1 cellular context compared by ENCODE assay signal in the genomic region with DNA sequence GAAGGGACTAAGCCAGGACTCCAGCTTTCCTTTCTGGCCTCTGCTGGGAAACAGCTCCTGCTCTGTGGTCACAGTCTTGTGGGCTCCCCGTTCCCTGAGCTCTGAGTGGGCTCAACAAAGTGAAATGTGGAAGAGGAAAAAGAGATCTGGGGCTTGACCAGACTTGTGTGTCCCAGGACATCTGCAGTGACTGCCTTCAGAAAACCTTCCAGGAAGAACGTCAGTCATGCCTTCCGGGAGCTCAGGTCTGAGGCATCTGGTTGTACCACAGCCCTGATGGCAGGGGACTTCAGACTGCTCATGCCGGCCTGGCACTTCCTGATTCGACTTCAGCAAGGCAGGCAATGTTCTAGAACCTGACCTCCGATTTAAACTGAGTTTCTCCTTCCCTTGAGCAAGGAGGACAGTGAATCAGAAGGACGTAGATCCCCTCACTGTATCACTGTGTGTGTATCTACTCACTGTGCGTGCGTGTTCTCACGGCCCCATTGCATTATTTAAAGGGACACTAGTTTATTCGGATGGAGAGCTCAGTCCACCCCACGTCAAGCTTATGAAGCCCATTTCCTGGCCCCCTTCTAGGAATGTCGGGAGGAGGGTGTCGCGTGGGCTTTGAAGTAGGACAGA.
A peak's percentile ranks its signal among the peaks of the same experiment; 100 is the strongest.
TF ChIP-seq lines count a peak whose summit lies in the region.

No MANE protein-coding gene starts in this region.

TF ChIP-seq in HepG2, 621 proteins besides CTCF, POLR2A, EP300 and RAD21 (continued from another document and continues in another):
- TF ChIP-seq, protein P1, sequence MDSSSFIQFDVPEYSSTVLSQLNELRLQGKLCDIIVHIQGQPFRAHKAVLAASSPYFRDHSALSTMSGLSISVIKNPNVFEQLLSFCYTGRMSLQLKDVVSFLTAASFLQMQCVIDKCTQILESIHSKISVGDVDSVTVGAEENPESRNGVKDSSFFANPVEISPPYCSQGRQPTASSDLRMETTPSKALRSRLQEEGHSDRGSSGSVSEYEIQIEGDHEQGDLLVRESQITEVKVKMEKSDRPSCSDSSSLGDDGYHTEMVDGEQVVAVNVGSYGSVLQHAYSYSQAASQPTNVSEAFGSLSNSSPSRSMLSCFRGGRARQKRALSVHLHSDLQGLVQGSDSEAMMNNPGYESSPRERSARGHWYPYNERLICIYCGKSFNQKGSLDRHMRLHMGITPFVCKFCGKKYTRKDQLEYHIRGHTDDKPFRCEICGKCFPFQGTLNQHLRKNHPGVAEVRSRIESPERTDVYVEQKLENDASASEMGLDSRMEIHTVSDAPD (CRISPR knock-in tag; IDR thresholded peaks at IDR 0.05): no peak
- TF ChIP-seq HOXA5 (CRISPR knock-in tag; IDR thresholded peaks at IDR 0.05) (no peak), ZMYM3 (CRISPR knock-in tag; IDR thresholded peaks at IDR 0.05) (peak; percentile 53; the same call in 1 of the 2 replicates), KLF13 (CRISPR knock-in tag; IDR thresholded peaks at IDR 0.05) (no peak), MTF1 (CRISPR knock-in tag; IDR thresholded peaks at IDR 0.05) (no peak), SIX1 (CRISPR knock-in tag; IDR thresholded peaks at IDR 0.05; ENCODE audit: borderline replicate concordance) (no peak), DPF2 (CRISPR knock-in tag; IDR thresholded peaks at IDR 0.05; ENCODE audit: borderline replicate concordance, low read depth) (no peak), RAD51 (IDR thresholded peaks at IDR 0.05; ENCODE audit: borderline replicate concordance) (no peak), FOXP1 (IDR thresholded peaks at IDR 0.05) (no peak), FOXP1 (CRISPR knock-in tag; IDR thresholded peaks at IDR 0.05) (no peak), FIP1L1 (IDR thresholded peaks at IDR 0.05; ENCODE audit: borderline replicate concordance, insufficient read depth, low read depth, low read length) (no peak), RARA (CRISPR knock-in tag; IDR thresholded peaks at IDR 0.05) (no peak), FOXM1 (CRISPR knock-in tag; IDR thresholded peaks at IDR 0.05) (no peak), TAF1 (CRISPR knock-in tag; IDR thresholded peaks at IDR 0.05) (peak; percentile 50; the same call in 1 of the 2 replicates), ATRX (CRISPR knock-in tag; IDR thresholded peaks at IDR 0.05; ENCODE audit: borderline replicate concordance) (no peak), ZNF598 (CRISPR knock-in tag; IDR thresholded peaks at IDR 0.05; ENCODE audit: borderline replicate concordance) (no peak), ZFP36L1 (CRISPR knock-in tag; IDR thresholded peaks at IDR 0.05) (0 out of 2 replicates have a peak, but pooled peaks have one; percentile 53), SCMH1 (CRISPR knock-in tag; IDR thresholded peaks at IDR 0.05; ENCODE audit: borderline replicate concordance) (no peak), ZNF33B (CRISPR knock-in tag; IDR thresholded peaks at IDR 0.05) (no peak), PHF21A (CRISPR knock-in tag; IDR thresholded peaks at IDR 0.05) (peak; percentile 31; the same call in 1 of the 2 replicates), SAP130 (CRISPR knock-in tag; IDR thresholded peaks at IDR 0.05; ENCODE audit: low read depth) (peak; percentile 53), RFXANK (CRISPR knock-in tag; IDR thresholded peaks at IDR 0.05) (no peak), AHR (CRISPR knock-in tag; IDR thresholded peaks at IDR 0.05) (no peak), ZNF672 (CRISPR knock-in tag; IDR thresholded peaks at IDR 0.05) (no peak)
- TF ChIP-seq, protein P2, sequence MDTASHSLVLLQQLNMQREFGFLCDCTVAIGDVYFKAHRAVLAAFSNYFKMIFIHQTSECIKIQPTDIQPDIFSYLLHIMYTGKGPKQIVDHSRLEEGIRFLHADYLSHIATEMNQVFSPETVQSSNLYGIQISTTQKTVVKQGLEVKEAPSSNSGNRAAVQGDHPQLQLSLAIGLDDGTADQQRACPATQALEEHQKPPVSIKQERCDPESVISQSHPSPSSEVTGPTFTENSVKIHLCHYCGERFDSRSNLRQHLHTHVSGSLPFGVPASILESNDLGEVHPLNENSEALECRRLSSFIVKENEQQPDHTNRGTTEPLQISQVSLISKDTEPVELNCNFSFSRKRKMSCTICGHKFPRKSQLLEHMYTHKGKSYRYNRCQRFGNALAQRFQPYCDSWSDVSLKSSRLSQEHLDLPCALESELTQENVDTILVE (CRISPR knock-in tag; IDR thresholded peaks at IDR 0.05): no peak
- TF ChIP-seq, protein P3, sequence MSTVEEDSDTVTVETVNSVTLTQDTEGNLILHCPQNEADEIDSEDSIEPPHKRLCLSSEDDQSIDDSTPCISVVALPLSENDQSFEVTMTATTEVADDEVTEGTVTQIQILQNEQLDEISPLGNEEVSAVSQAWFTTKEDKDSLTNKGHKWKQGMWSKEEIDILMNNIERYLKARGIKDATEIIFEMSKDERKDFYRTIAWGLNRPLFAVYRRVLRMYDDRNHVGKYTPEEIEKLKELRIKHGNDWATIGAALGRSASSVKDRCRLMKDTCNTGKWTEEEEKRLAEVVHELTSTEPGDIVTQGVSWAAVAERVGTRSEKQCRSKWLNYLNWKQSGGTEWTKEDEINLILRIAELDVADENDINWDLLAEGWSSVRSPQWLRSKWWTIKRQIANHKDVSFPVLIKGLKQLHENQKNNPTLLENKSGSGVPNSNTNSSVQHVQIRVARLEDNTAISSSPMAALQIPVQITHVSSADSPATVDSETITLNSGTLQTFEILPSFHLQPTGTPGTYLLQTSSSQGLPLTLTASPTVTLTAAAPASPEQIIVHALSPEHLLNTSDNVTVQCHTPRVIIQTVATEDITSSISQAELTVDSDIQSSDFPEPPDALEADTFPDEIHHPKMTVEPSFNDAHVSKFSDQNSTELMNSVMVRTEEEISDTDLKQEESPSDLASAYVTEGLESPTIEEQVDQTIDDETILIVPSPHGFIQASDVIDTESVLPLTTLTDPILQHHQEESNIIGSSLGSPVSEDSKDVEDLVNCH (CRISPR knock-in tag; IDR thresholded peaks at IDR 0.05): no peak
- TF ChIP-seq, protein P4, sequence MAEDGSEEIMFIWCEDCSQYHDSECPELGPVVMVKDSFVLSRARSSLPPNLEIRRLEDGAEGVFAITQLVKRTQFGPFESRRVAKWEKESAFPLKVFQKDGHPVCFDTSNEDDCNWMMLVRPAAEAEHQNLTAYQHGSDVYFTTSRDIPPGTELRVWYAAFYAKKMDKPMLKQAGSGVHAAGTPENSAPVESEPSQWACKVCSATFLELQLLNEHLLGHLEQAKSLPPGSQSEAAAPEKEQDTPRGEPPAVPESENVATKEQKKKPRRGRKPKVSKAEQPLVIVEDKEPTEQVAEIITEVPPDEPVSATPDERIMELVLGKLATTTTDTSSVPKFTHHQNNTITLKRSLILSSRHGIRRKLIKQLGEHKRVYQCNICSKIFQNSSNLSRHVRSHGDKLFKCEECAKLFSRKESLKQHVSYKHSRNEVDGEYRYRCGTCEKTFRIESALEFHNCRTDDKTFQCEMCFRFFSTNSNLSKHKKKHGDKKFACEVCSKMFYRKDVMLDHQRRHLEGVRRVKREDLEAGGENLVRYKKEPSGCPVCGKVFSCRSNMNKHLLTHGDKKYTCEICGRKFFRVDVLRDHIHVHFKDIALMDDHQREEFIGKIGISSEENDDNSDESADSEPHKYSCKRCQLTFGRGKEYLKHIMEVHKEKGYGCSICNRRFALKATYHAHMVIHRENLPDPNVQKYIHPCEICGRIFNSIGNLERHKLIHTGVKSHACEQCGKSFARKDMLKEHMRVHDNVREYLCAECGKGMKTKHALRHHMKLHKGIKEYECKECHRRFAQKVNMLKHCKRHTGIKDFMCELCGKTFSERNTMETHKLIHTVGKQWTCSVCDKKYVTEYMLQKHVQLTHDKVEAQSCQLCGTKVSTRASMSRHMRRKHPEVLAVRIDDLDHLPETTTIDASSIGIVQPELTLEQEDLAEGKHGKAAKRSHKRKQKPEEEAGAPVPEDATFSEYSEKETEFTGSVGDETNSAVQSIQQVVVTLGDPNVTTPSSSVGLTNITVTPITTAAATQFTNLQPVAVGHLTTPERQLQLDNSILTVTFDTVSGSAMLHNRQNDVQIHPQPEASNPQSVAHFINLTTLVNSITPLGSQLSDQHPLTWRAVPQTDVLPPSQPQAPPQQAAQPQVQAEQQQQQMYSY (CRISPR knock-in tag; IDR thresholded peaks at IDR 0.05): no peak
- TF ChIP-seq, protein P5, sequence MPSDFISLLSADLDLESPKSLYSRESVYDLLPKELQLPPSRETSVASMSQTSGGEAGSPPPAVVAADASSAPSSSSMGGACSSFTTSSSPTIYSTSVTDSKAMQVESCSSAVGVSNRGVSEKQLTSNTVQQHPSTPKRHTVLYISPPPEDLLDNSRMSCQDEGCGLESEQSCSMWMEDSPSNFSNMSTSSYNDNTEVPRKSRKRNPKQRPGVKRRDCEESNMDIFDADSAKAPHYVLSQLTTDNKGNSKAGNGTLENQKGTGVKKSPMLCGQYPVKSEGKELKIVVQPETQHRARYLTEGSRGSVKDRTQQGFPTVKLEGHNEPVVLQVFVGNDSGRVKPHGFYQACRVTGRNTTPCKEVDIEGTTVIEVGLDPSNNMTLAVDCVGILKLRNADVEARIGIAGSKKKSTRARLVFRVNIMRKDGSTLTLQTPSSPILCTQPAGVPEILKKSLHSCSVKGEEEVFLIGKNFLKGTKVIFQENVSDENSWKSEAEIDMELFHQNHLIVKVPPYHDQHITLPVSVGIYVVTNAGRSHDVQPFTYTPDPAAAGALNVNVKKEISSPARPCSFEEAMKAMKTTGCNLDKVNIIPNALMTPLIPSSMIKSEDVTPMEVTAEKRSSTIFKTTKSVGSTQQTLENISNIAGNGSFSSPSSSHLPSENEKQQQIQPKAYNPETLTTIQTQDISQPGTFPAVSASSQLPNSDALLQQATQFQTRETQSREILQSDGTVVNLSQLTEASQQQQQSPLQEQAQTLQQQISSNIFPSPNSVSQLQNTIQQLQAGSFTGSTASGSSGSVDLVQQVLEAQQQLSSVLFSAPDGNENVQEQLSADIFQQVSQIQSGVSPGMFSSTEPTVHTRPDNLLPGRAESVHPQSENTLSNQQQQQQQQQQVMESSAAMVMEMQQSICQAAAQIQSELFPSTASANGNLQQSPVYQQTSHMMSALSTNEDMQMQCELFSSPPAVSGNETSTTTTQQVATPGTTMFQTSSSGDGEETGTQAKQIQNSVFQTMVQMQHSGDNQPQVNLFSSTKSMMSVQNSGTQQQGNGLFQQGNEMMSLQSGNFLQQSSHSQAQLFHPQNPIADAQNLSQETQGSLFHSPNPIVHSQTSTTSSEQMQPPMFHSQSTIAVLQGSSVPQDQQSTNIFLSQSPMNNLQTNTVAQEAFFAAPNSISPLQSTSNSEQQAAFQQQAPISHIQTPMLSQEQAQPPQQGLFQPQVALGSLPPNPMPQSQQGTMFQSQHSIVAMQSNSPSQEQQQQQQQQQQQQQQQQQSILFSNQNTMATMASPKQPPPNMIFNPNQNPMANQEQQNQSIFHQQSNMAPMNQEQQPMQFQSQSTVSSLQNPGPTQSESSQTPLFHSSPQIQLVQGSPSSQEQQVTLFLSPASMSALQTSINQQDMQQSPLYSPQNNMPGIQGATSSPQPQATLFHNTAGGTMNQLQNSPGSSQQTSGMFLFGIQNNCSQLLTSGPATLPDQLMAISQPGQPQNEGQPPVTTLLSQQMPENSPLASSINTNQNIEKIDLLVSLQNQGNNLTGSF (CRISPR knock-in tag; IDR thresholded peaks at IDR 0.05): no peak
- TF ChIP-seq, protein P6, sequence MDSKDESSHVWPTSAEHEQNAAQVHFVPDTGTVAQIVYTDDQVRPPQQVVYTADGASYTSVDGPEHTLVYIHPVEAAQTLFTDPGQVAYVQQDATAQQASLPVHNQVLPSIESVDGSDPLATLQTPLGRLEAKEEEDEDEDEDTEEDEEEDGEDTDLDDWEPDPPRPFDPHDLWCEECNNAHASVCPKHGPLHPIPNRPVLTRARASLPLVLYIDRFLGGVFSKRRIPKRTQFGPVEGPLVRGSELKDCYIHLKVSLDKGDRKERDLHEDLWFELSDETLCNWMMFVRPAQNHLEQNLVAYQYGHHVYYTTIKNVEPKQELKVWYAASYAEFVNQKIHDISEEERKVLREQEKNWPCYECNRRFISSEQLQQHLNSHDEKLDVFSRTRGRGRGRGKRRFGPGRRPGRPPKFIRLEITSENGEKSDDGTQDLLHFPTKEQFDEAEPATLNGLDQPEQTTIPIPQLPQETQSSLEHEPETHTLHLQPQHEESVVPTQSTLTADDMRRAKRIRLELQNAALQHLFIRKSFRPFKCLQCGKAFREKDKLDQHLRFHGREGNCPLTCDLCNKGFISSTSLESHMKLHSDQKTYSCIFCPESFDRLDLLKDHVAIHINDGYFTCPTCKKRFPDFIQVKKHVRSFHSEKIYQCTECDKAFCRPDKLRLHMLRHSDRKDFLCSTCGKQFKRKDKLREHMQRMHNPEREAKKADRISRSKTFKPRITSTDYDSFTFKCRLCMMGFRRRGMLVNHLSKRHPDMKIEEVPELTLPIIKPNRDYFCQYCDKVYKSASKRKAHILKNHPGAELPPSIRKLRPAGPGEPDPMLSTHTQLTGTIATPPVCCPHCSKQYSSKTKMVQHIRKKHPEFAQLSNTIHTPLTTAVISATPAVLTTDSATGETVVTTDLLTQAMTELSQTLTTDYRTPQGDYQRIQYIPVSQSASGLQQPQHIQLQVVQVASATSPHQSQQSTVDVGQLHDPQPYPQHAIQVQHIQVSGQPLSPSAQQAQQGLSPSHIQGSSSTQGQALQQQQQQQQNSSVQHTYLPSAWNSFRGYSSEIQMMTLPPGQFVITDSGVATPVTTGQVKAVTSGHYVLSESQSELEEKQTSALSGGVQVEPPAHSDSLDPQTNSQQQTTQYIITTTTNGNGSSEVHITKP (CRISPR knock-in tag; IDR thresholded peaks at IDR 0.05; ENCODE audit: low read depth): peak; percentile 85; the same call in 1 of the 2 replicates
- TF ChIP-seq, protein P7, sequence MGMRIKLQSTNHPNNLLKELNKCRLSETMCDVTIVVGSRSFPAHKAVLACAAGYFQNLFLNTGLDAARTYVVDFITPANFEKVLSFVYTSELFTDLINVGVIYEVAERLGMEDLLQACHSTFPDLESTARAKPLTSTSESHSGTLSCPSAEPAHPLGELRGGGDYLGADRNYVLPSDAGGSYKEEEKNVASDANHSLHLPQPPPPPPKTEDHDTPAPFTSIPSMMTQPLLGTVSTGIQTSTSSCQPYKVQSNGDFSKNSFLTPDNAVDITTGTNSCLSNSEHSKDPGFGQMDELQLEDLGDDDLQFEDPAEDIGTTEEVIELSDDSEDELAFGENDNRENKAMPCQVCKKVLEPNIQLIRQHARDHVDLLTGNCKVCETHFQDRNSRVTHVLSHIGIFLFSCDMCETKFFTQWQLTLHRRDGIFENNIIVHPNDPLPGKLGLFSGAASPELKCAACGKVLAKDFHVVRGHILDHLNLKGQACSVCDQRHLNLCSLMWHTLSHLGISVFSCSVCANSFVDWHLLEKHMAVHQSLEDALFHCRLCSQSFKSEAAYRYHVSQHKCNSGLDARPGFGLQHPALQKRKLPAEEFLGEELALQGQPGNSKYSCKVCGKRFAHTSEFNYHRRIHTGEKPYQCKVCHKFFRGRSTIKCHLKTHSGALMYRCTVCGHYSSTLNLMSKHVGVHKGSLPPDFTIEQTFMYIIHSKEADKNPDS (CRISPR knock-in tag; IDR thresholded peaks at IDR 0.05): 0 out of 2 replicates have a peak, but pooled peaks have one; percentile 64
- TF ChIP-seq, protein P8, sequence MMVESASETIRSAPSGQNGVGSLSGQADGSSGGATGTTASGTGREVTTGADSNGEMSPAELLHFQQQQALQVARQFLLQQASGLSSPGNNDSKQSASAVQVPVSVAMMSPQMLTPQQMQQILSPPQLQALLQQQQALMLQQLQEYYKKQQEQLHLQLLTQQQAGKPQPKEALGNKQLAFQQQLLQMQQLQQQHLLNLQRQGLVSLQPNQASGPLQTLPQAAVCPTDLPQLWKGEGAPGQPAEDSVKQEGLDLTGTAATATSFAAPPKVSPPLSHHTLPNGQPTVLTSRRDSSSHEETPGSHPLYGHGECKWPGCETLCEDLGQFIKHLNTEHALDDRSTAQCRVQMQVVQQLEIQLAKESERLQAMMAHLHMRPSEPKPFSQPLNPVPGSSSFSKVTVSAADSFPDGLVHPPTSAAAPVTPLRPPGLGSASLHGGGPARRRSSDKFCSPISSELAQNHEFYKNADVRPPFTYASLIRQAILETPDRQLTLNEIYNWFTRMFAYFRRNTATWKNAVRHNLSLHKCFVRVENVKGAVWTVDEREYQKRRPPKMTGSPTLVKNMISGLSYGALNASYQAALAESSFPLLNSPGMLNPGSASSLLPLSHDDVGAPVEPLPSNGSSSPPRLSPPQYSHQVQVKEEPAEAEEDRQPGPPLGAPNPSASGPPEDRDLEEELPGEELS (CRISPR knock-in tag; IDR thresholded peaks at IDR 0.05): peak; percentile 23; the same call in 1 of the 2 replicates
